In genomic region chr7:158247758-158248487, GRCh38 we compare ENCODE assay signal across 1 cellular context.
TF ChIP-seq lines count a peak whose summit lies in the region.

No MANE protein-coding gene starts in this region.

TF ChIP-seq in HepG2, 621 proteins besides CTCF, POLR2A, EP300 and RAD21 (continued from another document):
- TF ChIP-seq SNAPC4 (CRISPR knock-in tag; IDR thresholded peaks at IDR 0.05), result no peak
- no peak for TF ChIP-seq ZNF235 (CRISPR knock-in tag; IDR thresholded peaks at IDR 0.05; ENCODE audit: borderline replicate concordance)
- no peak for TF ChIP-seq ZNF552 (CRISPR knock-in tag; IDR thresholded peaks at IDR 0.05; ENCODE audit: borderline replicate concordance)
- TF ChIP-seq, protein P1, sequence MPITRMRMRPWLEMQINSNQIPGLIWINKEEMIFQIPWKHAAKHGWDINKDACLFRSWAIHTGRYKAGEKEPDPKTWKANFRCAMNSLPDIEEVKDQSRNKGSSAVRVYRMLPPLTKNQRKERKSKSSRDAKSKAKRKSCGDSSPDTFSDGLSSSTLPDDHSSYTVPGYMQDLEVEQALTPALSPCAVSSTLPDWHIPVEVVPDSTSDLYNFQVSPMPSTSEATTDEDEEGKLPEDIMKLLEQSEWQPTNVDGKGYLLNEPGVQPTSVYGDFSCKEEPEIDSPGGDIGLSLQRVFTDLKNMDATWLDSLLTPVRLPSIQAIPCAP (CRISPR knock-in tag; IDR thresholded peaks at IDR 0.05; ENCODE audit: low read depth), result no peak
- TF ChIP-seq POLR2AphosphoS5 (IDR thresholded peaks at IDR 0.05; ENCODE audit: low read depth, low read length), result no peak
- TF ChIP-seq ISX (CRISPR knock-in tag; conservative IDR thresholded peaks at IDR 0.05), result no peak
- TF ChIP-seq JUND (CRISPR knock-in tag; IDR thresholded peaks at IDR 0.05), result no peak
- TF ChIP-seq YEATS4 (CRISPR knock-in tag; IDR thresholded peaks at IDR 0.05; ENCODE audit: borderline replicate concordance), result no peak
- no peak for TF ChIP-seq SALL1 (CRISPR knock-in tag; IDR thresholded peaks at IDR 0.05)
- TF ChIP-seq SMARCC2 (IDR thresholded peaks at IDR 0.05), result no peak
- no peak for TF ChIP-seq MEIS1 (CRISPR knock-in tag; IDR thresholded peaks at IDR 0.05; ENCODE audit: borderline replicate concordance)
- TF ChIP-seq HCFC1 (IDR thresholded peaks at IDR 0.05; ENCODE audit: low read depth, low read length), result no peak
